Comparison of ENCODE assay signal across 8 cellular contexts in genomic region chr16:28879261-28879840, GRCh38. TPM values are rescaled to one million over a fixed set of nuclear protein-coding genes. Genes with fewer than 3 reads are reported as not detected.
DNase-seq lines count a peak whose midpoint lies in the region; ATAC-seq and TF ChIP-seq lines count a peak whose summit lies in the region.

No MANE protein-coding gene starts in this region.

- H3K9me3 ChIP-seq in ES-I3 (ENCODE audit: control insufficient read depth, insufficient read depth, low read length) = no peaks in the 10 kb centered on the region
- no peaks in the 10 kb centered on the region for H3K9me3 ChIP-seq in OCI-LY3 (ENCODE audit: insufficient read depth, low read length)
- H3K9me3 ChIP-seq in esophagus (ENCODE audit: control insufficient read depth in 2 of 2, insufficient read depth in 1 of 2, low read depth in 1 of 2, low read length in 1 of 2) = no peaks in the 10 kb centered on the region
- H3K9me3 ChIP-seq in neutrophil = no peaks in the 10 kb centered on the region

- H2AFZ ChIP-seq in OCI-LY3 (ENCODE audit: low read depth, low read length) = peak overlapping the region; percentile 89

- TF ChIP-seq CTCF in OCI-LY3 (IDR thresholded peaks at IDR 0.05; ENCODE audit: low read depth, low read length) (no peak), neutrophil (IDR thresholded peaks at IDR 0.05) (no peak)

- in situ Hi-C loops in KBM-7 (cut with MboI; ENCODE audit: low pct_unique_long_range_greater_than_20kb, low sequenced_read_pairs) = no loop called here

- H3K4me3 ChIP-seq in OCI-LY3 (ENCODE audit: low read length) (peak overlapping the region; percentile 97), esophagus (ENCODE audit: low read depth in 1 of 2, low read length in 2 of 2) (peak overlapping the region; percentile 46 to 69), neutrophil (ENCODE audit: low read depth in 1 of 2, low read length in 1 of 2) (peak overlapping the region; percentile 57 to 67)

- DNase-seq in KBM-7 (no peak), NCI-H446 treated with DMSO at 0.1 percent for 48 hours (lab: John Stamatoyannopoulos, UW) (no peak), NCI-H2029 treated with DMSO at 0.1 percent for 48 hours (lab: John Stamatoyannopoulos, UW) (no peak)

- 2% methylated on average over 27 of the region's 27 CpGs for WGBS in esophagus, 2 donors

- H3K27me3 ChIP-seq in OCI-LY3 (ENCODE audit: low read depth, low read length) (no peaks in the 10 kb centered on the region), esophagus (ENCODE audit: control insufficient read depth in 1 of 2, insufficient read depth in 2 of 2, low read length in 2 of 2) (peaks cover 0 to 3% of the 10 kb centered on the region in 2 donors), neutrophil (peaks cover 37% of the 10 kb centered on the region)

- no peaks in the 10 kb centered on the region for H4K20me1 ChIP-seq in OCI-LY3 (ENCODE audit: insufficient read depth, low read length)

- H3K9ac ChIP-seq in ES-I3 (ENCODE audit: low read depth, low read length) (peak overlapping the region; percentile 84), OCI-LY3 (ENCODE audit: low read length) (peak overlapping the region; percentile 82)

- no peak overlapping the region for H3K27ac ChIP-seq in OCI-LY3 (ENCODE audit: low read length)
- no peak overlapping the region for H3K27ac ChIP-seq in esophagus (ENCODE audit: low read depth in 2 of 2, low read length in 1 of 2)
- H3K27ac ChIP-seq in neutrophil = no peak overlapping the region

- peak overlapping the region; percentile 93 for H3K4me2 ChIP-seq in OCI-LY3 (ENCODE audit: low read length)

- H3K79me2 ChIP-seq in OCI-LY3 (ENCODE audit: low read length) = no peaks in the 10 kb centered on the region

- H3K4me1 ChIP-seq in ES-I3 (ENCODE audit: insufficient read depth, low read length) = peaks cover 19% of the 10 kb centered on the region; the same call in 1 of the 2 replicates
- peaks cover 12% of the 10 kb centered on the region for H3K4me1 ChIP-seq in OCI-LY3 (ENCODE audit: low read length)
- H3K4me1 ChIP-seq in esophagus (ENCODE audit: control insufficient read depth in 2 of 2, insufficient read depth in 2 of 2, low read length in 1 of 2) = peaks cover 0 to 12% of the 10 kb centered on the region in 2 donors
- peaks cover 15 to 17% of the 10 kb centered on the region in 2 experiments for H3K4me1 ChIP-seq in neutrophil (ENCODE audit: control insufficient read depth in 1 of 2, insufficient read depth in 1 of 2, low read depth in 1 of 2, low read length in 1 of 2)

- ATAC-seq in GM21786 (IDR thresholded peaks at IDR 0.05; ENCODE audit: unreplicated experiment) = peak; percentile 36

- H3K36me3 ChIP-seq in ES-I3 (ENCODE audit: insufficient read depth, low read length) (no peaks in the 10 kb centered on the region), OCI-LY3 (replicated peaks; ENCODE audit: low read depth, low read length) (no peaks in the 10 kb centered on the region), esophagus (ENCODE audit: control insufficient read depth in 2 of 2, insufficient read depth in 2 of 2, low read length in 1 of 2) (peaks cover 0 to 2% of the 10 kb centered on the region in 2 donors), neutrophil (peaks cover 12% of the 10 kb centered on the region)

RNA-seq across cellular contexts. Expression of gene ATP2A1, which starts 1.1 kb away (rescaled TPM):
- polyA plus RNA-seq in esophagus = under 1 TPM; 0.25 to 0.69 TPM

RNA-seq across cellular contexts. Expression of gene SH2B1, which starts 15.7 kb away (rescaled TPM):
- 10 to 100 TPM; 19.9 to 42.7 TPM for polyA plus RNA-seq in esophagus

RNA-seq across cellular contexts. Expression of gene TUFM, which starts 33.2 kb away (rescaled TPM):
- polyA plus RNA-seq in esophagus = 100 to 1,000 TPM; 175 to 188 TPM

RNA-seq across cellular contexts. Expression of gene RABEP2, which starts 45.7 kb away (rescaled TPM):
- polyA plus RNA-seq in esophagus = 10 to 100 TPM; 23.5 to 46.9 TPM

RNA-seq across cellular contexts. Expression of gene CD19, which starts 52.4 kb away (rescaled TPM):
- polyA plus RNA-seq in esophagus = under 1 TPM; 0.22 to 0.41 TPM
